In genomic region chr16:68369697-68370096, GRCh38 we compare ENCODE assay signal across 8 cellular contexts. TPM values are rescaled to one million over a fixed set of nuclear protein-coding genes. Genes with fewer than 3 reads are reported as not detected.
A peak's percentile ranks its signal among the peaks of the same experiment; 100 is the strongest.
DNase-seq lines count a peak whose midpoint lies in the region; ATAC-seq and TF ChIP-seq lines count a peak whose summit lies in the region.

No MANE protein-coding gene starts in this region.

- DNase-seq in stimulated activated CD4-positive, alpha-beta T cell treated with anti-CD3 and anti-CD28 coated beads, Interleukin-15, amount 100 ng/mL, for 24 hours, result peak; percentile 68
- no peak for DNase-seq in stimulated activated CD4-positive, alpha-beta T cell treated with anti-CD3 and anti-CD28 coated beads, Interleukin-4, amount 100 ng/mL, for 1 hour
- DNase-seq in activated T-cell treated with anti-CD3 and anti-CD28 coated beads, Interleukin-2, amount 50 U/mL, for 1 hour, result peak; percentile 44
- DNase-seq in transverse colon (peak; percentile 68), stomach (no peak), BE2C (no peak), WERI-Rb-1 (no peak)

- TF ChIP-seq POLR2A in transverse colon (IDR thresholded peaks at IDR 0.05) (no peak), stomach (IDR thresholded peaks at IDR 0.05) (no peak)

- peaks cover 6% of the 10 kb centered on the region for H3K27me3 ChIP-seq in transverse colon
- peaks cover 0 to 34% (median 3%) of the 10 kb centered on the region in 3 donors for H3K27me3 ChIP-seq in stomach
- no peaks in the 10 kb centered on the region for H3K27me3 ChIP-seq in BE2C
- H3K27me3 ChIP-seq in WERI-Rb-1 (ENCODE audit: insufficient read depth, low read depth, severe bottlenecking), result no peaks in the 10 kb centered on the region

- in situ Hi-C loops in transverse colon (cut with MboI; ENCODE audit: low pct_ligation_motif_present in 1 of 4, low pct_unique_long_range_greater_than_20kb in 1 of 4, low sequenced_read_pairs in 3 of 4), result no loop called here

- no peaks in the 10 kb centered on the region for H3K9me3 ChIP-seq in transverse colon
- H3K9me3 ChIP-seq in stomach, result no peaks in the 10 kb centered on the region
- H3K9me3 ChIP-seq in BE2C, result no peaks in the 10 kb centered on the region
- H3K9me3 ChIP-seq in WERI-Rb-1 (ENCODE audit: severe bottlenecking), result no peaks in the 10 kb centered on the region

- H3K4me3 ChIP-seq in transverse colon (no peak overlapping the region), stomach (no peak overlapping the region), BE2C (ENCODE audit: low read depth, low read length) (no peak overlapping the region), WERI-Rb-1 (ENCODE audit: low read depth, low read length) (no peak overlapping the region)

- H3K36me3 ChIP-seq in transverse colon (no peaks in the 10 kb centered on the region), stomach (peaks cover 0 to 27% (median 9%) of the 10 kb centered on the region in 4 donors), BE2C (no peaks in the 10 kb centered on the region), WERI-Rb-1 (no peaks in the 10 kb centered on the region)

- H3K4me1 ChIP-seq in transverse colon (no peaks in the 10 kb centered on the region), stomach (peaks cover 0 to 23% (median 11%) of the 10 kb centered on the region in 4 donors), BE2C (peaks cover 20% of the 10 kb centered on the region)

- no peak for TF ChIP-seq EP300 in transverse colon (IDR thresholded peaks at IDR 0.05; ENCODE audit: low read depth)
- no peak for TF ChIP-seq EP300 in stomach (IDR thresholded peaks at IDR 0.05)

- peak overlapping the region in 2 of 4 donors; percentile 7 to 37 for H3K27ac ChIP-seq in transverse colon
- H3K27ac ChIP-seq in stomach, result no peak overlapping the region
- no peak overlapping the region for H3K27ac ChIP-seq in WERI-Rb-1

- ATAC-seq in HG03196 (IDR thresholded peaks at IDR 0.05; ENCODE audit: unreplicated experiment), result peak; percentile 43

- 72% methylated on average over 8 of the region's 8 CpGs; no CpG with 5 or more reads in 1 of the 2 donors for WGBS in transverse colon (ENCODE audit: low coverage in 1 of 2), 2 donors
- 52 to 81% (median 73%) methylated on average over 4 to 8 of the region's 8 CpGs for WGBS in stomach, 5 donors

- intact Hi-C loops in transverse colon (cut with DNase I; ENCODE audit: low total_unique reads) (loop anchor here (5.0 kb wide), 1 partner anchor 508 kb away; no protein-coding TSS in a partner anchor), stomach (cut with DNase I; ENCODE audit: low total_unique reads) (no loop called here)

- TF ChIP-seq CTCF in transverse colon (IDR thresholded peaks at IDR 0.05) (no peak), stomach (IDR thresholded peaks at IDR 0.05) (no peak), BE2C (IDR thresholded peaks at IDR 0.05; ENCODE audit: low read depth, low read length) (no peak), WERI-Rb-1 (IDR thresholded peaks at IDR 0.05; ENCODE audit: low read depth, low read length) (no peak)

RNA-seq across cellular contexts. Expression of gene PRMT7, which starts 58.9 kb away (rescaled TPM):
- 100 to 1,000 TPM in 1 of 4 donors, 10 to 100 TPM in 3; 20.6 to 115 (median 38.5) TPM for total RNA-seq in transverse colon
- total RNA-seq in stomach, result 10 to 100 TPM; 24.9 to 88.8 (median 48.3) TPM
- 10 to 100 TPM; 22.4 to 30.2 (median 28.6) TPM for polyA plus RNA-seq in stomach
- polyA plus RNA-seq in BE2C (2012; ENCODE audit: insufficient read depth, insufficient read length, low read depth), result 67.4 TPM

RNA-seq across cellular contexts. Expression of gene SLC7A6OS, which starts 59.0 kb away (rescaled TPM):
- total RNA-seq in transverse colon (10 to 100 TPM in 3 of 4 donors, 1 to 10 TPM in 1; 7.8 to 49.0 (median 15.3) TPM), stomach (10 to 100 TPM; 12.3 to 41.4 (median 16.7) TPM)
- polyA plus RNA-seq in stomach, result 1 to 10 TPM; 4.7 to 5.7 (median 5.7) TPM
- polyA plus RNA-seq in BE2C (2012; ENCODE audit: insufficient read depth, insufficient read length, low read depth), result 23.0 TPM

Comparison
In these comparisons a context has a peak if more than half of its experiments do, and no peak if none do; other contexts are left out.
1. DNase-seq: peak in stimulated activated CD4-positive, alpha-beta T cell treated with anti-CD3 and anti-CD28 coated beads, Interleukin-15, amount 100 ng/mL, for 24 hours (single experiment), activated T-cell treated with anti-CD3 and anti-CD28 coated beads, Interleukin-2, amount 50 U/mL, for 1 hour (single experiment) and transverse colon (single experiment); none in stimulated activated CD4-positive, alpha-beta T cell treated with anti-CD3 and anti-CD28 coated beads, Interleukin-4, amount 100 ng/mL, for 1 hour (single experiment), stomach (single experiment), BE2C (single experiment) and WERI-Rb-1 (single experiment).